9 cellular contexts compared by ENCODE assay signal in the genomic region with DNA sequence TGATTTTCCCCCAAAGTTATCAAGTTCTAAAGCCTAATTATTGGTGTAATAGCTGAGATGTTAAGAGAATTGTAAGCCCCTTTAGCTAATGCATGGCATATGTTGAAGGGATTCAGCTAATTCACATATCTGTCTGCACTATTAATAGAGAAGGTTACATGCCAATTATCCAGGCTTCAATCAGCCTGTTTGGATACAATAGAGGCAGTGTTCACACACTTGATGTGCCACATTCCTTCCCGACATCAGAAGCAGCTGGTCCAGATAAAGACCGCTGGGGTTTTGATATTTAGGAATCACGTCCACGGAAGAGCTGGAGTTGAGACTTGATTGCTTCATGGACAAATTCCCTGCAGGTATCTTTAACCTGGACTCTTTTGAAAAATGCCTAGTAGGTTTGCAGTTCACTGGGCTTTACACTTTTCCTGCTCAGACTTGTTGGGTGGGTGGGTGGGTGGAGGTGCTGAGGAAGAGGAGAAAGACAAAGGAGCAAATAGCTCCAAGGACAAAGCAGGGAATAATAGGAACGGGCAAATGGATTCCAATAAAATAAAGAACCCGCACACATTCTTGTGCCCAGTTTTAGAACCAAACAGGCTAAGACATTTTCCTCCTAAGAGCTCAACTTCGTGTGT.
DNase-seq lines count a peak whose midpoint lies in the region; ATAC-seq and TF ChIP-seq lines count a peak whose summit lies in the region.
"Had no signal": no experiment of that assay in that cellular context is flagged by ENCODE, and none has a peak within 500 bp of the region (broad histone marks: within the 10 kb centered on the region; RNA-seq: fewer than 3 reads in every experiment).

No MANE protein-coding gene starts in this region.

- peaks cover 6% of the 10 kb centered on the region for H3K36me3 Mint-ChIP-seq in activated naive CD4-positive, alpha-beta T cell treated with anti-CD3 and anti-CD28 coated beads, Interleukin-2, amount 10 ng/mL, durations not matched to agents 7 days and 5 days
- H3K36me3 Mint-ChIP-seq: CD8-positive, alpha-beta memory T cell had no signal

- TF ChIP-seq POLR2A in erythroblast (IDR thresholded peaks at IDR 0.05; ENCODE audit: low read length), result no peak

- no peak for TF ChIP-seq CTCF in WERI-Rb-1 (IDR thresholded peaks at IDR 0.05; ENCODE audit: low read depth, low read length)
- TF ChIP-seq CTCF in thoracic aorta (IDR thresholded peaks at IDR 0.05), result no peak

- peak overlapping the region; percentile 91 for H3K27ac ChIP-seq in WERI-Rb-1
- peak overlapping the region; percentile 37 for H3K27ac ChIP-seq in iPS-20b (ENCODE audit: low read length)
- H3K27ac ChIP-seq in thoracic aorta, result no peak overlapping the region

- H3K4me1 ChIP-seq in iPS-20b (ENCODE audit: insufficient read depth, low read length) (peaks cover 57% of the 10 kb centered on the region), thoracic aorta (ENCODE audit: control insufficient read depth in 1 of 2, low read depth in 2 of 2) (peaks cover 4 to 6% of the 10 kb centered on the region in 2 donors)

- H3K4me3 ChIP-seq in WERI-Rb-1 (ENCODE audit: low read depth, low read length) (peak overlapping the region; percentile 45), iPS-20b (ENCODE audit: low read length) (peak overlapping the region; percentile 37), thoracic aorta (peak overlapping the region; percentile 3)

- peak overlapping the region; percentile 80; the same call in 1 of the 2 replicates for H3K9ac ChIP-seq in iPS-20b (ENCODE audit: low read depth, low read length)

- peak overlapping the region; percentile 37 for H3K4me3 Mint-ChIP-seq in activated naive CD4-positive, alpha-beta T cell treated with anti-CD3 and anti-CD28 coated beads, Interleukin-2, amount 10 ng/mL, durations not matched to agents 7 days and 5 days

- peaks cover 49% of the 10 kb centered on the region for H3K4me1 Mint-ChIP-seq in activated naive CD4-positive, alpha-beta T cell treated with anti-CD3 and anti-CD28 coated beads, Interleukin-2, amount 10 ng/mL, durations not matched to agents 7 days and 5 days

- no peaks in the 10 kb centered on the region for H3K27me3 Mint-ChIP-seq in activated naive CD4-positive, alpha-beta T cell treated with anti-CD3 and anti-CD28 coated beads, Interleukin-2, amount 10 ng/mL, durations not matched to agents 7 days and 5 days
- H3K27me3 Mint-ChIP-seq: CD8-positive, alpha-beta memory T cell had no signal

- H3K9me3 ChIP-seq in WERI-Rb-1 (ENCODE audit: severe bottlenecking) (peaks cover 4% of the 10 kb centered on the region), iPS-20b (ENCODE audit: insufficient read depth, low read depth, low read length) (no peaks in the 10 kb centered on the region), thoracic aorta (no peaks in the 10 kb centered on the region)

- H3K36me3 ChIP-seq in WERI-Rb-1, result no peaks in the 10 kb centered on the region
- H3K36me3 ChIP-seq in iPS-20b (ENCODE audit: insufficient read depth, low read depth, low read length), result no peaks in the 10 kb centered on the region
- no peaks in the 10 kb centered on the region for H3K36me3 ChIP-seq in thoracic aorta

- CTCF ChIA-PET in activated naive CD4-positive, alpha-beta T cell treated with anti-CD3 and anti-CD28 coated beads, Interleukin-2, amount 10 ng/mL, durations not matched to agents 7 days and 5 days (lab: Charles Lee), result interaction anchor here (0.7 to 1.8 kb wide), 7 partner anchors 15 to 182 kb away, joined by 3 to 7 read pairs (median 4); no protein-coding TSS in a partner anchor

- H3K9me3 Mint-ChIP-seq in activated naive CD4-positive, alpha-beta T cell treated with anti-CD3 and anti-CD28 coated beads, Interleukin-2, amount 10 ng/mL, durations not matched to agents 7 days and 5 days, result peaks cover 2% of the 10 kb centered on the region
- H3K9me3 Mint-ChIP-seq: CD8-positive, alpha-beta memory T cell had no signal

- no peak for ATAC-seq in thoracic aorta (ENCODE audit: insufficient number of reproducible peaks, low FRiP score, low read depth)

- no peak for DNase-seq in activated naive CD4-positive, alpha-beta T cell treated with anti-CD3 and anti-CD28 coated beads, Interleukin-2, amount 10 ng/mL, durations not matched to agents 7 days and 5 days
- DNase-seq in activated naive CD4-positive, alpha-beta T cell treated with anti-CD3 and anti-CD28 coated beads, Interleukin-2, amount 50 U/mL, for 16 hours, result no peak
- DNase-seq in WERI-Rb-1 (peak; percentile 20), thoracic aorta (ENCODE audit: low spot score) (no peak), NCI-H1436 treated with DMSO at 0.1 percent for 48 hours (lab: John Stamatoyannopoulos, UW) (no peak), erythroblast (lab: John Stamatoyannopoulos, UW) (no peak), NCI-H446 (lab: John Stamatoyannopoulos, UW) (no peak)
- DNase-seq: CD8-positive, alpha-beta memory T cell had no signal

- H3K27me3 ChIP-seq in WERI-Rb-1 (ENCODE audit: insufficient read depth, low read depth, severe bottlenecking) (no peaks in the 10 kb centered on the region), iPS-20b (ENCODE audit: insufficient read depth, low read length) (no peaks in the 10 kb centered on the region), thoracic aorta (replicated peaks; ENCODE audit: insufficient read depth) (no peaks in the 10 kb centered on the region)

- peak overlapping the region; percentile 64 for H3K27ac Mint-ChIP-seq in activated naive CD4-positive, alpha-beta T cell treated with anti-CD3 and anti-CD28 coated beads, Interleukin-2, amount 10 ng/mL, durations not matched to agents 7 days and 5 days

Comparison
In these comparisons a context has a peak if more than half of its experiments do, and no peak if none do; other contexts are left out.
1. H3K27ac ChIP-seq: peak in WERI-Rb-1 (single experiment) and iPS-20b (single experiment); none in thoracic aorta (0 of 2).
2. Peak in every context shown above with its lines, with median percentiles within 50 percentile points of each other: H3K4me3 ChIP-seq.